19 cellular contexts compared by ENCODE assay signal in the genomic region with DNA sequence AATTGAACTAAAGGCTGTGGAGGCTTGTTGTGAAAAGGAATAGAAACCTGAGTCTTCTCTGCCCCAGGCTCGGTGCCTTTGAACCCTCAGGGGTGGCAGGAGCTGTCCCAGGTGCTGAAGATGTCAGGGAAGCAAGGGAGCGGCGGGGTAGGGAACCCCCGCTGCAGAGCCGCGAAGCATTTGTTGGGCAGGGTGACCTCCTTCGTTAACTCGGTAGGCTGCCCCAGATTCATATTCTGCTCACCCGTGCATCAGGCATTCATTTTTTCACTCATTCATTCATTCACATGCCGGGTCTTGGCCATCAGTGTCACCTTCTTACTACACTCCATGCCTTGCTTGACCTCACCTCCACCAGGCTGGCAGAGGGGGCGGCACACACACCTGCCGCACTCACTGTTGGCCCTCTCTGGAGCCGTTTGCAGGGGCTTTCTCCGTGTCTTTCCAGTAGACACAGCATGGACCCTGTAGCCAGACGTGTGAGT.
A peak's percentile ranks its signal among the peaks of the same experiment; 100 is the strongest.
DNase-seq lines count a peak whose midpoint lies in the region; ATAC-seq and TF ChIP-seq lines count a peak whose summit lies in the region.
"Had no signal": no experiment of that assay in that cellular context is flagged by ENCODE, and none has a peak within 500 bp of the region (broad histone marks: within the 10 kb centered on the region; RNA-seq: fewer than 3 reads in every experiment).

No MANE protein-coding gene starts in this region.

- H2AFZ ChIP-seq in SK-N-SH (ENCODE audit: low read depth) (no peak overlapping the region), MM.1S (ENCODE audit: low read length) (no peak overlapping the region)
- H2AFZ ChIP-seq: PC-9 had no signal

- no peaks in the 10 kb centered on the region for H3F3A ChIP-seq in SK-N-SH (replicated peaks; ENCODE audit: insufficient read depth)
- no peaks in the 10 kb centered on the region for H3F3A ChIP-seq in MM.1S (ENCODE audit: insufficient read depth, low read length)

- no peaks in the 10 kb centered on the region for H3K9me2 ChIP-seq in SK-N-SH
- H3K9me2 ChIP-seq in MM.1S (replicated peaks; ENCODE audit: insufficient read depth, low read length) = no peaks in the 10 kb centered on the region

- no peak overlapping the region for H3K27ac Mint-ChIP-seq in osteocyte (ENCODE audit: unreplicated experiment)
- H3K27ac Mint-ChIP-seq: activated CD4-positive, alpha-beta memory T cell treated with anti-CD3 and anti-CD28 coated beads, Interleukin-2, amount 10 ng/mL, durations not matched to agents 7 days and 5 days; activated naive CD4-positive, alpha-beta T cell treated with anti-CD3 and anti-CD28 coated beads, Interleukin-2, amount 50 U/mL, for 24 hours; CD4-positive, alpha-beta T cell; naive thymus-derived CD8-positive, alpha-beta T cell had no signal

- CTCF ChIA-PET in SK-N-SH (lab: Yijun Ruan, JAX) = no interaction called here

- no peak overlapping the region for H3K4me2 ChIP-seq in SK-N-SH
- no peak overlapping the region for H3K4me2 ChIP-seq in MM.1S (ENCODE audit: low read depth, low read length)
- H3K4me2 ChIP-seq: PC-9 had no signal

- peaks cover 43% of the 10 kb centered on the region for H3K9me3 Mint-ChIP-seq in osteocyte (ENCODE audit: unreplicated experiment)
- H3K9me3 Mint-ChIP-seq: activated naive CD4-positive, alpha-beta T cell treated with anti-CD3 and anti-CD28 coated beads, Interleukin-2, amount 50 U/mL, for 24 hours; CD4-positive, alpha-beta T cell had no signal

- H3K79me2 ChIP-seq in SK-N-SH (ENCODE audit: insufficient read depth) (no peaks in the 10 kb centered on the region), MM.1S (ENCODE audit: low read length) (no peaks in the 10 kb centered on the region)

- no peaks in the 10 kb centered on the region for H3K4me1 Mint-ChIP-seq in osteocyte (ENCODE audit: unreplicated experiment)
- H3K4me1 Mint-ChIP-seq: activated CD4-positive, alpha-beta memory T cell treated with anti-CD3 and anti-CD28 coated beads, Interleukin-2, amount 10 ng/mL, durations not matched to agents 7 days and 5 days; activated naive CD4-positive, alpha-beta T cell treated with anti-CD3 and anti-CD28 coated beads, Interleukin-2, amount 50 U/mL, for 24 hours; naive thymus-derived CD8-positive, alpha-beta T cell had no signal

- DNase-seq in SK-N-SH (no peak), MM.1S (peak; percentile 8), ecto neural progenitor cell (ENCODE audit: low spot score) (peak; percentile 69), osteocyte (ENCODE audit: extremely low spot score, unreplicated experiment) (peak; percentile 71)
- no peak for DNase-seq in stimulated activated CD4-positive, alpha-beta T cell treated with anti-CD3 and anti-CD28 coated beads, Interleukin-1b, Interleukin-23, amount 100 ng/mL, for 48 hours
- DNase-seq: activated CD4-positive, alpha-beta memory T cell treated with anti-CD3 and anti-CD28 coated beads, Interleukin-2, amount 10 ng/mL, durations not matched to agents 7 days and 5 days; caudate nucleus; left cardiac atrium; NCI-H446; PC-9; stimulated activated naive CD8-positive, alpha-beta T cell treated with anti-CD3 and anti-CD28 coated beads, Interleukin-15, Interleukin-2, amounts not matched to agents 100 U/mL and 50 U/mL, for 24 hours; T-helper 2 cell had no signal

- no peaks in the 10 kb centered on the region for H3K36me3 ChIP-seq in SK-N-SH (replicated peaks in 1 of 2; ENCODE audit: control insufficient read depth in 1 of 2, insufficient read depth in 2 of 2, low read length in 1 of 2)
- H3K36me3 ChIP-seq in MM.1S (replicated peaks; ENCODE audit: insufficient read depth, low read length) = no peaks in the 10 kb centered on the region

- H3K27me3 ChIP-seq in SK-N-SH (ENCODE audit: insufficient read depth) = no peaks in the 10 kb centered on the region; the same call in 1 of the 2 replicates
- peaks cover 39% of the 10 kb centered on the region for H3K27me3 ChIP-seq in MM.1S (replicated peaks; ENCODE audit: insufficient read depth, low read length)

- TF ChIP-seq EP300 in SK-N-SH (IDR thresholded peaks at IDR 0.05; ENCODE audit: borderline replicate concordance in 1 of 2, low read depth in 1 of 2, low read length in 1 of 2) = no peak

- H3K4me1 ChIP-seq in SK-N-SH (ENCODE audit: control insufficient read depth in 1 of 2, insufficient read depth in 2 of 2, low read depth in 1 of 2, low read length in 1 of 2) (peaks cover 0 to 7% of the 10 kb centered on the region in 2 experiments; a peak in 1 of 4 replicates), MM.1S (ENCODE audit: low read length) (no peaks in the 10 kb centered on the region)

- H3K9me3 ChIP-seq in SK-N-SH (no peaks in the 10 kb centered on the region), MM.1S (replicated peaks; ENCODE audit: insufficient read depth, low read length) (no peaks in the 10 kb centered on the region)

- ATAC-seq in SK-N-SH treated with all-trans-retinoic acid at 6 μM for 48 hours (no peak), GM21526 (IDR thresholded peaks at IDR 0.05; ENCODE audit: low FRiP score, unreplicated experiment) (no peak), HG03196 (IDR thresholded peaks at IDR 0.05; ENCODE audit: unreplicated experiment) (no peak)
- ATAC-seq: left cardiac atrium; naive thymus-derived CD8-positive, alpha-beta T cell; stimulated activated naive CD8-positive, alpha-beta T cell treated with anti-CD3 and anti-CD28 coated beads, Interleukin-15, Interleukin-2, amounts not matched to agents 100 U/mL and 50 U/mL, for 24 hours had no signal

- H3K27me3 Mint-ChIP-seq in osteocyte (ENCODE audit: unreplicated experiment) = no peaks in the 10 kb centered on the region
- H3K27me3 Mint-ChIP-seq: activated CD4-positive, alpha-beta memory T cell treated with anti-CD3 and anti-CD28 coated beads, Interleukin-2, amount 10 ng/mL, durations not matched to agents 7 days and 5 days had no signal

- H3K9ac ChIP-seq in SK-N-SH (no peak overlapping the region), MM.1S (ENCODE audit: low read length) (no peak overlapping the region)

- H4K20me1 ChIP-seq in SK-N-SH (ENCODE audit: insufficient read depth) (no peaks in the 10 kb centered on the region), MM.1S (ENCODE audit: insufficient read depth, low read length) (no peaks in the 10 kb centered on the region)

- no peaks in the 10 kb centered on the region for H3K36me3 Mint-ChIP-seq in osteocyte (ENCODE audit: unreplicated experiment)
- H3K36me3 Mint-ChIP-seq: activated naive CD4-positive, alpha-beta T cell treated with anti-CD3 and anti-CD28 coated beads, Interleukin-2, amount 50 U/mL, for 24 hours; naive thymus-derived CD8-positive, alpha-beta T cell had no signal

- H3K27ac ChIP-seq in SK-N-SH (ENCODE audit: low read depth in 2 of 2, low read length in 1 of 2) (no peak overlapping the region), MM.1S (ENCODE audit: low read length) (no peak overlapping the region)
- H3K27ac ChIP-seq: 22Rv1, PC-9 had no signal

- no peak overlapping the region for H3K4me3 Mint-ChIP-seq in osteocyte (ENCODE audit: unreplicated experiment)
- H3K4me3 Mint-ChIP-seq: activated CD4-positive, alpha-beta memory T cell treated with anti-CD3 and anti-CD28 coated beads, Interleukin-2, amount 10 ng/mL, durations not matched to agents 7 days and 5 days; activated naive CD4-positive, alpha-beta T cell treated with anti-CD3 and anti-CD28 coated beads, Interleukin-2, amount 50 U/mL, for 24 hours; CD4-positive, alpha-beta T cell; naive thymus-derived CD8-positive, alpha-beta T cell had no signal

- H3K4me3 ChIP-seq in SK-N-SH (ENCODE audit: low read depth in 2 of 2, low read length in 1 of 2) = no peak overlapping the region
- no peak overlapping the region for H3K4me3 ChIP-seq in MM.1S (ENCODE audit: low read length)
- H3K4me3 ChIP-seq: PC-9 had no signal

- POLR2A ChIA-PET in SK-N-SH (lab: Yijun Ruan, JAX) = no interaction called here

- 23% methylated on average over 15 of the region's 15 CpGs for WGBS in SK-N-SH (ENCODE audit: low lambda C conversion rate)

- TF ChIP-seq CTCF in SK-N-SH (IDR thresholded peaks at IDR 0.05) = no peak
- no peak for TF ChIP-seq CTCF in MM.1S (IDR thresholded peaks at IDR 0.05; ENCODE audit: low read length)
- TF ChIP-seq CTCF in osteocyte (IDR thresholded peaks at IDR 0.05) = no peak

- no peak for TF ChIP-seq RAD21 in SK-N-SH (IDR thresholded peaks at IDR 0.05; ENCODE audit: low read length)

TF ChIP-seq in SK-N-SH, 30 proteins besides CTCF, POLR2A, EP300 and RAD21 (continues in another document):
- no peak for TF ChIP-seq FOSL2 (IDR thresholded peaks at IDR 0.05; ENCODE audit: borderline replicate concordance, low read depth)

TF ChIP-seq in SK-N-SH treated with all-trans-retinoic acid at 6 μM for 48 hours, 23 proteins besides CTCF, POLR2A, EP300 and RAD21:
- TF ChIP-seq, protein P1, sequence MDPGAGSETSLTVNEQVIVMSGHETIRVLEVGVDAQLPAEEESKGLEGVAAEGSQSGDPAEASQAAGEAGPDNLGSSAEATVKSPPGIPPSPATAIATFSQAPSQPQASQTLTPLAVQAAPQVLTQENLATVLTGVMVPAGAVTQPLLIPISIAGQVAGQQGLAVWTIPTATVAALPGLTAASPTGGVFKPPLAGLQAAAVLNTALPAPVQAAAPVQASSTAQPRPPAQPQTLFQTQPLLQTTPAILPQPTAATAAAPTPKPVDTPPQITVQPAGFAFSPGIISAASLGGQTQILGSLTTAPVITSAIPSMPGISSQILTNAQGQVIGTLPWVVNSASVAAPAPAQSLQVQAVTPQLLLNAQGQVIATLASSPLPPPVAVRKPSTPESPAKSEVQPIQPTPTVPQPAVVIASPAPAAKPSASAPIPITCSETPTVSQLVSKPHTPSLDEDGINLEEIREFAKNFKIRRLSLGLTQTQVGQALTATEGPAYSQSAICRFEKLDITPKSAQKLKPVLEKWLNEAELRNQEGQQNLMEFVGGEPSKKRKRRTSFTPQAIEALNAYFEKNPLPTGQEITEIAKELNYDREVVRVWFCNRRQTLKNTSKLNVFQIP (CRISPR knock-in tag; IDR thresholded peaks at IDR 0.05; ENCODE audit: borderline replicate concordance, low read depth) = no peak
- no peak for TF ChIP-seq OSR1 (CRISPR knock-in tag; IDR thresholded peaks at IDR 0.05)

Comparison
In these comparisons a context has a peak if more than half of its experiments do, and no peak if none do; other contexts are left out.
1. DNase-seq: peak in MM.1S (single experiment), ecto neural progenitor cell (single experiment) and osteocyte (single experiment); none in SK-N-SH (single experiment) and stimulated activated CD4-positive, alpha-beta T cell treated with anti-CD3 and anti-CD28 coated beads, Interleukin-1b, Interleukin-23, amount 100 ng/mL, for 48 hours (single experiment).